In genomic region chr11:42770444-42771065, GRCh38 we compare ENCODE assay signal across 8 cellular contexts.
A peak's percentile ranks its signal among the peaks of the same experiment; 100 is the strongest.
DNase-seq lines count a peak whose midpoint lies in the region; ATAC-seq, FAIRE-seq and TF ChIP-seq lines count a peak whose summit lies in the region.

No MANE protein-coding gene starts in this region.

- no peaks in the 10 kb centered on the region for H3K9me3 Mint-ChIP-seq in activated CD4-positive, alpha-beta memory T cell treated with anti-CD3 and anti-CD28 coated beads, Interleukin-2, amount 10 ng/mL, durations not matched to agents 7 days and 5 days

- no peaks in the 10 kb centered on the region for H3K36me3 ChIP-seq in keratinocyte (ENCODE audit: control insufficient read depth in 2 of 2, extremely low read depth in 1 of 2, insufficient read depth in 2 of 2, low read length in 2 of 2)

- H3K27ac Mint-ChIP-seq in activated CD4-positive, alpha-beta memory T cell treated with anti-CD3 and anti-CD28 coated beads, Interleukin-2, amount 10 ng/mL, durations not matched to agents 7 days and 5 days: no peak overlapping the region

- H3K9ac ChIP-seq in keratinocyte (ENCODE audit: control insufficient read depth, extremely low read depth, insufficient read depth, low read length): no peak overlapping the region

- H3K9me3 ChIP-seq in keratinocyte (ENCODE audit: control insufficient read depth, low read depth, low read length): no peaks in the 10 kb centered on the region

- no peaks in the 10 kb centered on the region for H3K79me2 ChIP-seq in keratinocyte (ENCODE audit: control insufficient read depth, insufficient read depth, low read length)

- dilution Hi-C loops in keratinocyte (cut with MboI; ENCODE audit: extremely low pct_ligation_motif_present, low sequenced_read_pairs): no loop called here

- no peaks in the 10 kb centered on the region for H3K4me1 Mint-ChIP-seq in activated CD4-positive, alpha-beta memory T cell treated with anti-CD3 and anti-CD28 coated beads, Interleukin-2, amount 10 ng/mL, durations not matched to agents 7 days and 5 days

- H3K27ac ChIP-seq in keratinocyte (ENCODE audit: control insufficient read depth, insufficient read depth, low read length): no peak overlapping the region

- DNase-seq in stimulated activated CD4-positive, alpha-beta T cell treated with anti-CD3 and anti-CD28 coated beads, Interleukin-15, amount 100 ng/mL, for 24 hours: peak; percentile 1
- no peak for DNase-seq in stimulated activated CD4-positive, alpha-beta T cell treated with anti-CD3 and anti-CD28 coated beads, Interleukin-2, amount 100 ng/mL, for 24 hours
- peak; percentile 12 for DNase-seq in SKM-1 (lab: John Stamatoyannopoulos, UW; ENCODE audit: unreplicated experiment)
- DNase-seq in keratinocyte (ENCODE audit: low read depth, low spot score): peak; percentile 4
- no peak for DNase-seq in NCI-H2081 treated with DMSO at 0.1 percent for 48 hours (lab: John Stamatoyannopoulos, UW)
- no peak for DNase-seq in CD1c-positive myeloid dendritic cell (ENCODE audit: extremely low spot score)
- DNase-seq in activated CD4-positive, alpha-beta memory T cell treated with anti-CD3 and anti-CD28 coated beads, Interleukin-2, amount 10 ng/mL, durations not matched to agents 7 days and 5 days: no peak

- no peaks in the 10 kb centered on the region for H3K4me1 ChIP-seq in keratinocyte (ENCODE audit: control insufficient read depth, extremely low read depth, insufficient read depth, low read length)

- TF ChIP-seq CTCF in keratinocyte (optimal IDR thresholded peaks at IDR 0.05 in 1 of 3, IDR thresholded peaks at IDR 0.05 in 1 of 3, conservative IDR thresholded peaks at IDR 0.05 in 1 of 3; ENCODE audit: extremely low read depth in 1 of 3, insufficient read depth in 2 of 3, low read length in 3 of 3): peak; percentile 44 to 73 (median 45)

- H3K4me2 ChIP-seq in keratinocyte (ENCODE audit: control insufficient read depth, extremely low read depth, insufficient read depth, low read depth, low read length): no peak overlapping the region

- H3K4me3 ChIP-seq in keratinocyte (ENCODE audit: control insufficient read depth in 2 of 3, extremely low read depth in 1 of 3, insufficient read depth in 2 of 3, low read depth in 1 of 3, low read length in 3 of 3): no peak overlapping the region

- H3K36me3 Mint-ChIP-seq in activated CD4-positive, alpha-beta memory T cell treated with anti-CD3 and anti-CD28 coated beads, Interleukin-2, amount 10 ng/mL, durations not matched to agents 7 days and 5 days (ENCODE audit: low read depth): no peaks in the 10 kb centered on the region

- H3K4me3 Mint-ChIP-seq in activated CD4-positive, alpha-beta memory T cell treated with anti-CD3 and anti-CD28 coated beads, Interleukin-2, amount 10 ng/mL, durations not matched to agents 7 days and 5 days: no peak overlapping the region

- CTCF ChIA-PET in activated CD4-positive, alpha-beta memory T cell treated with anti-CD3 and anti-CD28 coated beads, Interleukin-2, amount 10 ng/mL, durations not matched to agents 7 days and 5 days (lab: Charles Lee): interaction anchor here (1.0 to 1.3 kb wide), 2 partner anchors 36 to 512 kb away, joined by 3 to 4 read pairs; no protein-coding TSS in a partner anchor

- H2AFZ ChIP-seq in keratinocyte (ENCODE audit: control insufficient read depth, low read length): no peak overlapping the region

- no peaks in the 10 kb centered on the region for H3K27me3 Mint-ChIP-seq in activated CD4-positive, alpha-beta memory T cell treated with anti-CD3 and anti-CD28 coated beads, Interleukin-2, amount 10 ng/mL, durations not matched to agents 7 days and 5 days

- H3K9me1 ChIP-seq in keratinocyte (ENCODE audit: control insufficient read depth, extremely low read depth, insufficient read depth, low read length): no peaks in the 10 kb centered on the region

- H4K20me1 ChIP-seq in keratinocyte (ENCODE audit: control insufficient read depth, extremely low read depth, insufficient read depth, low read length): no peaks in the 10 kb centered on the region

- ATAC-seq in HG03175 (IDR thresholded peaks at IDR 0.05; ENCODE audit: unreplicated experiment): peak; percentile 77

- POLR2A ChIA-PET in activated CD4-positive, alpha-beta memory T cell treated with anti-CD3 and anti-CD28 coated beads, Interleukin-2, amount 10 ng/mL, durations not matched to agents 7 days and 5 days (lab: Charles Lee): no interaction called here

- FAIRE-seq in keratinocyte (lab: Jason Lieb, UNC): no peak

- no peaks in the 10 kb centered on the region for H3K27me3 ChIP-seq in keratinocyte (ENCODE audit: control insufficient read depth, extremely low read depth, insufficient read depth, low read length)

Comparison
In these comparisons a context has a peak if more than half of its experiments do, and no peak if none do; other contexts are left out.
1. DNase-seq: peak in stimulated activated CD4-positive, alpha-beta T cell treated with anti-CD3 and anti-CD28 coated beads, Interleukin-15, amount 100 ng/mL, for 24 hours (single experiment), SKM-1 (single experiment) and keratinocyte (single experiment); none in stimulated activated CD4-positive, alpha-beta T cell treated with anti-CD3 and anti-CD28 coated beads, Interleukin-2, amount 100 ng/mL, for 24 hours (0 of 2), NCI-H2081 treated with DMSO at 0.1 percent for 48 hours (single experiment), CD1c-positive myeloid dendritic cell (single experiment) and activated CD4-positive, alpha-beta memory T cell treated with anti-CD3 and anti-CD28 coated beads, Interleukin-2, amount 10 ng/mL, durations not matched to agents 7 days and 5 days (single experiment).